ENCODE assay signal across 8 cellular contexts in genomic region chr6:29631860-29632731, GRCh38. TPM values are rescaled to one million over a fixed set of nuclear protein-coding genes. Genes with fewer than 3 reads are reported as not detected.
DNase-seq lines count a peak whose midpoint lies in the region; ATAC-seq, FAIRE-seq and TF ChIP-seq lines count a peak whose summit lies in the region.
"Had no signal": no experiment of that assay in that cellular context is flagged by ENCODE, and none has a peak within 500 bp of the region (broad histone marks: within the 10 kb centered on the region; RNA-seq: fewer than 3 reads in every experiment).

No MANE protein-coding gene starts in this region.

- H3K9ac ChIP-seq in astrocyte (ENCODE audit: low read length), result peak overlapping the region; percentile 82

- FAIRE-seq in HTR-8/SVneo (lab: Jason Lieb, UNC) (no peak), astrocyte (lab: Jason Lieb, UNC) (no peak)

- no peaks in the 10 kb centered on the region for H3K27me3 ChIP-seq in astrocyte (ENCODE audit: insufficient read depth, low read length)
- H3K27me3 ChIP-seq in hepatocyte, result peaks cover 13% of the 10 kb centered on the region

- no peaks in the 10 kb centered on the region for H3K36me3 ChIP-seq in astrocyte (ENCODE audit: insufficient read depth, low read length)
- no peaks in the 10 kb centered on the region for H3K36me3 ChIP-seq in hepatocyte (replicated peaks; ENCODE audit: insufficient read depth, low read depth)

- H3K4me3 ChIP-seq in astrocyte (ENCODE audit: insufficient read depth, low read depth, low read length) (peak overlapping the region; percentile 79), hepatocyte (peak overlapping the region; percentile 53), retinal pigment epithelial cell (ENCODE audit: low read length) (peak overlapping the region; percentile 71)

- H3K9me3 ChIP-seq in T-helper 17 cell (ENCODE audit: control insufficient read depth, low read length, poor library complexity, severe bottlenecking) (no peaks in the 10 kb centered on the region), astrocyte (ENCODE audit: insufficient read depth, low read depth, low read length) (no peaks in the 10 kb centered on the region), hepatocyte (ENCODE audit: low read depth) (no peaks in the 10 kb centered on the region)

- 4% methylated on average over 17 of the region's 53 CpGs for WGBS in hepatocyte (ENCODE audit: low lambda C conversion rate, missing lambda C conversion rate)

- H4K20me1 ChIP-seq in astrocyte (ENCODE audit: insufficient read depth, low read length) (peaks cover 18% of the 10 kb centered on the region), hepatocyte (ENCODE audit: insufficient read depth, poor library complexity, severe bottlenecking) (no peaks in the 10 kb centered on the region)

- DNase-seq in HTR-8/SVneo (ENCODE audit: insufficient read length, low spot score) (peak; percentile 59), T-helper 17 cell (peak; percentile 51 to 70 (median 67)), astrocyte (ENCODE audit: low read depth) (peak; percentile 51), hepatocyte (ENCODE audit: low spot score) (peak; percentile 78), retinal pigment epithelial cell (ENCODE audit: low read depth) (no peak)

- H3K4me1 Mint-ChIP-seq in T-helper 17 cell (peaks cover 49% of the 10 kb centered on the region), astrocyte (ENCODE audit: low read depth, unreplicated experiment) (peaks cover 25% of the 10 kb centered on the region)

- peak overlapping the region; percentile 100 for H3K4me2 ChIP-seq in astrocyte (ENCODE audit: low read length)
- H3K4me2 ChIP-seq in hepatocyte, result peak overlapping the region; percentile 84

- ATAC-seq in GM19035 (IDR thresholded peaks at IDR 0.05; ENCODE audit: unreplicated experiment), result peak; percentile 35
- ATAC-seq in T-helper 17 cell, result peak; percentile 60
- ATAC-seq in HG03139 (IDR thresholded peaks at IDR 0.05; ENCODE audit: unreplicated experiment), result no peak

- H3K4me3 Mint-ChIP-seq in T-helper 17 cell (peak overlapping the region; percentile 99), astrocyte (ENCODE audit: unreplicated experiment) (peak overlapping the region; percentile 86)

- H3K36me3 Mint-ChIP-seq in T-helper 17 cell (ENCODE audit: low read depth) (peaks cover 5% of the 10 kb centered on the region), astrocyte (ENCODE audit: low read depth, unreplicated experiment) (no peaks in the 10 kb centered on the region)

- H3K27ac ChIP-seq in astrocyte (ENCODE audit: low read depth, low read length) (peak overlapping the region; percentile 12), hepatocyte (peak overlapping the region; percentile 66)

- H3K27ac Mint-ChIP-seq in T-helper 17 cell (peak overlapping the region; percentile 94), astrocyte (ENCODE audit: unreplicated experiment) (peak overlapping the region; percentile 50)

- H3K9me3 Mint-ChIP-seq in astrocyte (ENCODE audit: unreplicated experiment), result no peaks in the 10 kb centered on the region

- H2AFZ ChIP-seq in astrocyte (ENCODE audit: low read depth, low read length) (peak overlapping the region; percentile 91), hepatocyte (peak overlapping the region; percentile 70)

- H3K79me2 ChIP-seq in astrocyte (ENCODE audit: insufficient read depth, low read length) (peaks cover 10% of the 10 kb centered on the region), hepatocyte (no peaks in the 10 kb centered on the region)

- TF ChIP-seq CTCF in astrocyte (IDR thresholded peaks at IDR 0.05; ENCODE audit: insufficient read depth, low read depth, low read length) (no peak), hepatocyte (IDR thresholded peaks at IDR 0.05; ENCODE audit: poor library complexity) (no peak), retinal pigment epithelial cell (conservative IDR thresholded peaks at IDR 0.05; ENCODE audit: low read depth, low read length) (no peak)

- H3K9me2 ChIP-seq in hepatocyte (replicated peaks; ENCODE audit: insufficient read depth), result no peaks in the 10 kb centered on the region

- H3K4me1 ChIP-seq in astrocyte (ENCODE audit: insufficient read depth, low read length) (peaks cover 32% of the 10 kb centered on the region), hepatocyte (ENCODE audit: insufficient read depth) (peaks cover 15% of the 10 kb centered on the region)

- H3K27me3 Mint-ChIP-seq in T-helper 17 cell (no peaks in the 10 kb centered on the region), astrocyte (ENCODE audit: low read depth, unreplicated experiment) (no peaks in the 10 kb centered on the region)

RNA-seq across cellular contexts. Expression of gene GABBR1, which starts 0.9 kb away (rescaled TPM):
- 100 to 1,000 TPM; 101 to 139 TPM for total RNA-seq in T-helper 17 cell
- total RNA-seq in astrocyte, result 61.4 and 66.3 TPM in 2 replicates
- total RNA-seq in hepatocyte, result 7.0 and 11.3 TPM in 2 replicates
- 9.9 and 21.3 TPM in 2 replicates for polyA plus RNA-seq in hepatocyte

RNA-seq across cellular contexts. Expression of gene MOG, which starts 24.8 kb away (rescaled TPM):
- total RNA-seq in T-helper 17 cell (not detected), astrocyte (not detected in 2 replicates), hepatocyte (not detected in 2 replicates)
- polyA plus RNA-seq in hepatocyte, result not detected in 2 replicates
- total RNA-seq: pulmonary artery endothelial cell had no signal

RNA-seq across cellular contexts. Expression of gene OR2H2, which starts 47.2 kb away (rescaled TPM):
- total RNA-seq in T-helper 17 cell (not detected), astrocyte (not detected in 2 replicates), hepatocyte (not detected in 2 replicates)
- polyA plus RNA-seq in hepatocyte, result not detected in 2 replicates
- total RNA-seq: pulmonary artery endothelial cell had no signal

RNA-seq across cellular contexts. Expression of gene ZFP57, which starts 48.9 kb away (rescaled TPM):
- total RNA-seq in T-helper 17 cell (1 to 10 TPM in 1 of 2 donors, not detected in 1; 3.1 TPM), astrocyte (0.36 and 0.50 TPM in 2 replicates), hepatocyte (not detected in 2 replicates)
- polyA plus RNA-seq in hepatocyte, result not detected in 2 replicates
- total RNA-seq: pulmonary artery endothelial cell had no signal
